Comparison of ENCODE assay signal across 8 cellular contexts in genomic region chrX:1451676-1452496, GRCh38. TPM values are rescaled to one million over a fixed set of nuclear protein-coding genes. Genes with fewer than 3 reads are reported as not detected.
DNase-seq lines count a peak whose midpoint lies in the region; ATAC-seq and TF ChIP-seq lines count a peak whose summit lies in the region.

No MANE protein-coding gene starts in this region.

- H3K4me1 ChIP-seq in lower lobe of right lung (peaks cover 14% of the 10 kb centered on the region), upper lobe of left lung (peaks cover 6 to 29% (median 17%) of the 10 kb centered on the region in 4 donors)

- H3K27me3 Mint-ChIP-seq in brain, result peaks cover 3% of the 10 kb centered on the region

- no peak for TF ChIP-seq CTCF in brain (conservative IDR thresholded peaks at IDR 0.05)
- no peak for TF ChIP-seq CTCF in lower lobe of right lung (IDR thresholded peaks at IDR 0.05)
- no peak for TF ChIP-seq CTCF in upper lobe of left lung (IDR thresholded peaks at IDR 0.05)

- H3K4me3 ChIP-seq in lower lobe of right lung (peak overlapping the region; percentile 74), upper lobe of left lung (peak overlapping the region; percentile 76 to 85 (median 80))

- H3K27ac Mint-ChIP-seq in brain, result peak overlapping the region in 3 of 5 experiments; percentile 24 to 92 (median 90)

- H3K36me3 ChIP-seq in lower lobe of right lung, result no peaks in the 10 kb centered on the region
- no peaks in the 10 kb centered on the region for H3K36me3 ChIP-seq in upper lobe of left lung

- DNase-seq in activated T-cell treated with anti-CD3 and anti-CD28 coated beads, Interleukin-2, amount 50 U/mL, for 1 hour, result peak; percentile 33
- DNase-seq in activated T-cell treated with anti-CD3 and anti-CD28 coated beads for 4 hours, result no peak
- DNase-seq in lower lobe of right lung, result no peak
- DNase-seq in upper lobe of left lung, result peak in 1 of 2 donors; percentile 19

- H3K36me3 Mint-ChIP-seq in brain, result peaks cover 33% of the 10 kb centered on the region

- 24 to 32% methylated on average over 22 to 23 of the region's 23 CpGs for WGBS in upper lobe of left lung, 2 donors

- H3K9me3 Mint-ChIP-seq in brain, result peaks cover 24 to 33% (median 29%) of the 10 kb centered on the region in 5 experiments

- H3K4me3 Mint-ChIP-seq in brain, result peak overlapping the region; percentile 85 to 96 (median 88)

- no peak for ATAC-seq in lower lobe of right lung
- ATAC-seq in upper lobe of left lung (ENCODE audit: low FRiP score in 2 of 2), result no peak
- ATAC-seq in HG03469 (IDR thresholded peaks at IDR 0.05; ENCODE audit: unreplicated experiment), result no peak
- ATAC-seq in HG02642 (IDR thresholded peaks at IDR 0.05; ENCODE audit: poor library complexity, unreplicated experiment), result no peak
- ATAC-seq in HG03378 (IDR thresholded peaks at IDR 0.05; ENCODE audit: unreplicated experiment), result no peak

- TF ChIP-seq EP300 in upper lobe of left lung (IDR thresholded peaks at IDR 0.05), result no peak

- H3K9me3 ChIP-seq in lower lobe of right lung (no peaks in the 10 kb centered on the region), upper lobe of left lung (no peaks in the 10 kb centered on the region)

- TF ChIP-seq POLR2A in upper lobe of left lung (IDR thresholded peaks at IDR 0.05), result no peak

- peaks cover 10% of the 10 kb centered on the region for H3K4me1 Mint-ChIP-seq in brain

- peak overlapping the region; percentile 78 for H3K27ac ChIP-seq in lower lobe of right lung
- H3K27ac ChIP-seq in upper lobe of left lung, result peak overlapping the region; percentile 76 to 97 (median 85)

- H3K27me3 ChIP-seq in lower lobe of right lung (ENCODE audit: low read depth) (no peaks in the 10 kb centered on the region), upper lobe of left lung (no peaks in the 10 kb centered on the region)

- intact Hi-C loops in lower lobe of right lung (cut with DNase I), result no loop called here

RNA-seq across cellular contexts. Expression of gene ASMTL, which starts 0.8 kb away (rescaled TPM):
- polyA plus RNA-seq in brain (ENCODE audit: insufficient read depth, low read depth, low replicate concordance), result 32.8 TPM
- total RNA-seq in lower lobe of right lung (19.1 TPM), upper lobe of left lung (10 to 100 TPM; 11.0 to 28.3 (median 23.2) TPM)

RNA-seq across cellular contexts. Expression of gene SLC25A6, which starts 60.0 kb away (rescaled TPM):
- 412 TPM for polyA plus RNA-seq in brain (ENCODE audit: insufficient read depth, low read depth, low replicate concordance)
- 335 TPM for total RNA-seq in lower lobe of right lung
- total RNA-seq in upper lobe of left lung, result 100 to 1,000 TPM; 158 to 460 (median 285) TPM
